Comparison of ENCODE assay signal across 29 cellular contexts in the genomic region with DNA sequence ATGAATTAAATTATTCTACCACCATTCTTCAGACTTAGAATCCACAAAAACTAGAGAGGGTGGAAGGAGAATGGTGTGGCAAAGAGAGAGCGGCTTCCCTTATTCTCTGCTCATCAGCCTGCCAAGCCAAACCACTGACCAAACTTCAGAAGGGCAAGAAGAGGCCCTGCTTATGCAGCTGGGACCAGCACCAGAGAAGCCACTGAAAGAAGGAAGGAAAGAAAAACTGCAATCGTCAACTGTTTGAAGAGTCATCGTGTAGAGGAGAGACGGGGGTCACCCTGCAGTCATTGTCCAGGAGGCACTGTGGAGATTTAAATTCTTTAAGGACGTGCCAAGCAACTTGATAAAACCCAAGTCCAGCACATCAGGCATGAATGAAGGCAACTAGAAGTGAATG. TPM values are rescaled to one million over a fixed set of nuclear protein-coding genes. Genes with fewer than 3 reads are reported as not detected.
DNase-seq lines count a peak whose midpoint lies in the region; ATAC-seq and TF ChIP-seq lines count a peak whose summit lies in the region.
"Had no signal": no experiment of that assay in that cellular context is flagged by ENCODE, and none has a peak within 500 bp of the region (broad histone marks: within the 10 kb centered on the region; RNA-seq: fewer than 3 reads in every experiment).

No MANE protein-coding gene starts in this region.

- no peak for TF ChIP-seq POLR2A in esophagus muscularis mucosa (IDR thresholded peaks at IDR 0.05; ENCODE audit: low read depth)

- peaks cover 33 to 89% (median 64%) of the 10 kb centered on the region in 4 donors for H3K36me3 ChIP-seq in esophagus muscularis mucosa
- no peaks in the 10 kb centered on the region for H3K36me3 ChIP-seq in mucosa of descending colon (ENCODE audit: low read depth)
- H3K36me3 ChIP-seq in upper lobe of right lung, result peaks cover 54% of the 10 kb centered on the region
- H3K36me3 ChIP-seq: neural progenitor cell had no signal

- no peaks in the 10 kb centered on the region for H3K9me3 ChIP-seq in esophagus muscularis mucosa
- H3K9me3 ChIP-seq in mucosa of descending colon, result no peaks in the 10 kb centered on the region
- no peaks in the 10 kb centered on the region for H3K9me3 ChIP-seq in upper lobe of right lung
- H3K9me3 ChIP-seq: testis had no signal

- no peak for TF ChIP-seq EP300 in esophagus muscularis mucosa (IDR thresholded peaks at IDR 0.05)

- peak; percentile 26 for DNase-seq in NOMO-1 treated with DMSO at 0.1 percent for 48 hours (lab: John Stamatoyannopoulos, UW; ENCODE audit: unreplicated experiment)
- DNase-seq in esophagus muscularis mucosa (ENCODE audit: extremely low spot score), result peak; percentile 45
- no peak for DNase-seq in mucosa of descending colon
- DNase-seq in upper lobe of right lung, result no peak
- DNase-seq in NCI-H69 (lab: John Stamatoyannopoulos, UW), result no peak
- DNase-seq in mucosa of gallbladder (ENCODE audit: low spot score), result no peak
- DNase-seq in Kasumi-1 (lab: John Stamatoyannopoulos, UW), result no peak
- DNase-seq: activated CD4-positive, alpha-beta T cell treated with anti-CD3 and anti-CD28 coated beads for 1 hour; activated CD8-positive, alpha-beta T cell treated with anti-CD3 and anti-CD28 coated beads for 36 hours; activated effector memory CD4-positive, alpha-beta T cell treated with Interleukin-2 at 50 U/mL for 16 hours; activated naive CD8-positive, alpha-beta T cell treated with anti-CD3 and anti-CD28 coated beads, Interleukin-2, amount 10 ng/mL, durations not matched to agents 7 days and 5 days; activated T-cell treated with anti-CD3 and anti-CD28 coated beads for 4 hours; CD4-positive, CD25-positive, alpha-beta regulatory T cell; effector CD4-positive, alpha-beta T cell; erythroblast; foreskin melanocyte; NCI-H1694; NCI-H2171 treated with DMSO at 0.1 percent for 48 hours; NCI-H524; RPMI8226; small intestine; stimulated activated CD4-positive, alpha-beta T cell treated with anti-CD3 and anti-CD28 coated beads, Interleukin-2, amount 100 ng/mL, for 24 hours; T-helper 17 cell; testis had no signal

- 51% methylated on average over 5 of the region's 5 CpGs for WGBS in esophagus muscularis mucosa

- intact Hi-C loops in esophagus muscularis mucosa (cut with DNase I) (no loop called here), mucosa of descending colon (cut with DNase I, micrococcal nuclease) (no loop called here), upper lobe of right lung (cut with DNase I) (no loop called here)

- H3K27me3 ChIP-seq in esophagus muscularis mucosa, result no peaks in the 10 kb centered on the region
- no peaks in the 10 kb centered on the region for H3K27me3 ChIP-seq in upper lobe of right lung
- H3K27me3 ChIP-seq: hepatocyte, neural progenitor cell, testis had no signal

- no peak overlapping the region for H3K4me3 ChIP-seq in esophagus muscularis mucosa
- no peak overlapping the region for H3K4me3 ChIP-seq in mucosa of descending colon
- H3K4me3 ChIP-seq in upper lobe of right lung, result no peak overlapping the region
- H3K4me3 ChIP-seq: hepatocyte, K562, neural progenitor cell, SK-N-MC, testis had no signal

- ATAC-seq in mucosa of descending colon, result peak; percentile 15
- ATAC-seq in upper lobe of right lung, result peak; percentile 40
- ATAC-seq: activated CD8-positive, alpha-beta T cell treated with anti-CD3 and anti-CD28 coated beads for 36 hours; K562; T-helper 17 cell had no signal

- H3K27ac ChIP-seq in esophagus muscularis mucosa (replicated peaks in 1 of 4) (no peak overlapping the region), upper lobe of right lung (peak overlapping the region; percentile 24)
- H3K27ac ChIP-seq: hepatocyte, neural progenitor cell, SK-N-MC, testis had no signal

- TF ChIP-seq CTCF in esophagus muscularis mucosa (IDR thresholded peaks at IDR 0.05), result no peak
- no peak for TF ChIP-seq CTCF in mucosa of descending colon (IDR thresholded peaks at IDR 0.05)
- TF ChIP-seq CTCF in upper lobe of right lung (IDR thresholded peaks at IDR 0.05), result no peak

- peaks cover 90 to 98% (median 94%) of the 10 kb centered on the region in 4 donors for H3K4me1 ChIP-seq in esophagus muscularis mucosa
- peaks cover 10% of the 10 kb centered on the region for H3K4me1 ChIP-seq in mucosa of descending colon (ENCODE audit: low read depth)
- H3K4me1 ChIP-seq in upper lobe of right lung, result peaks cover 48% of the 10 kb centered on the region
- H3K4me1 ChIP-seq: neural progenitor cell, testis had no signal

RNA-seq across cellular contexts. Expression of a gene that starts 15.6 kb away (rescaled TPM):
- total RNA-seq in esophagus muscularis mucosa (100 to 1,000 TPM; 171 to 253 (median 237) TPM), mucosa of descending colon (100 to 1,000 TPM in 1 of 3 donors, 10 to 100 TPM in 2; 16.7 to 149 (median 54.2) TPM), upper lobe of right lung (157 TPM), mucosa of gallbladder (61.4 TPM)
- total RNA-seq: CD4-positive, CD25-positive, alpha-beta regulatory T cell; HT-29; T-helper 17 cell had no signal

Comparison
In these comparisons a context has a peak if more than half of its experiments do, and no peak if none do; other contexts are left out.
1. DNase-seq: peak in NOMO-1 treated with DMSO at 0.1 percent for 48 hours (single experiment) and esophagus muscularis mucosa (single experiment); none in mucosa of descending colon (0 of 3), upper lobe of right lung (single experiment), NCI-H69 (single experiment), mucosa of gallbladder (single experiment) and Kasumi-1 (0 of 2).